In the genomic region with DNA sequence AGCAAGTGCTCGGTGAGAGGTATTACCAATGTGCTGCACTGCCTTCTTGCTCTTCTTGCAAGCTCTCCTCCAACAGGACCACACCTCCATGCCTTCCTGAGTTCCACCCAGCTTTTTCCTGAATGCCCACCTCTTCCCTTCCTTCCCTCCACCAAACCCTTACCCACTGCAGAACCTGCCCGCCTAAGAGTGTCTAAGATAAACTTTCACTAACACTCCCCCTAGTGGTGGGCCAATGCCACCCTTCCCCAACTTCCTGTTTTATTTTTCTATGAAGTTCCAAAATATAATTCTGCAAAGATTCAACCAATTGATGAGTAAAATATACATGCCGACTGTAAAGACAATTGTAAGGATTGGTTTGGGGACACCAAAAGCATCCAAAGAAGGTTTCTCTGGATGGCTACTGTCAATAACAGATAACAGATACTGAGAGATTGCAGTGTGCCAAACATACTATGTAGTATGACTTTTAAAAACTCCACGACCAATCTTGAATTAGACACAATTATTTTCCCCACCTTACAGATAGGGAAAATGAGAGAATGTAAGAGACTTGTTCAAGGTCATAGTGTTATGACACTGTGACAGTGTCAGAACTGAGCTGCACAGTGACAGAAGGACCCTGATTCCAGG, we compare ENCODE assay signal across 8 cellular contexts. TPM values are rescaled to one million over a fixed set of nuclear protein-coding genes. Genes with fewer than 3 reads are reported as not detected.
DNase-seq lines count a peak whose midpoint lies in the region; ATAC-seq and TF ChIP-seq lines count a peak whose summit lies in the region.

No MANE protein-coding gene starts in this region.

- no peaks in the 10 kb centered on the region for H3K36me3 Mint-ChIP-seq in T-helper 17 cell (ENCODE audit: low read depth)

- no peak overlapping the region for H3K4me3 ChIP-seq in Karpas-422 (ENCODE audit: low read length)

- H3K79me2 ChIP-seq in Karpas-422 (ENCODE audit: low read length): no peaks in the 10 kb centered on the region

- H3K4me3 Mint-ChIP-seq in T-helper 17 cell: no peak overlapping the region

- no peak overlapping the region for H3K27ac ChIP-seq in Karpas-422 (ENCODE audit: low read length)

- no peaks in the 10 kb centered on the region for H4K20me1 ChIP-seq in Karpas-422 (ENCODE audit: insufficient read depth, low read depth, low read length)

- H3K9me3 ChIP-seq in Karpas-422 (ENCODE audit: low read length) (no peaks in the 10 kb centered on the region), T-helper 17 cell (ENCODE audit: control insufficient read depth, low read length, poor library complexity, severe bottlenecking) (no peaks in the 10 kb centered on the region)

- no peaks in the 10 kb centered on the region for H3K9me2 ChIP-seq in Karpas-422 (replicated peaks; ENCODE audit: insufficient read depth, low read length)

- no peak overlapping the region for H3K27ac Mint-ChIP-seq in T-helper 17 cell

- H3K4me1 Mint-ChIP-seq in T-helper 17 cell: peaks cover 4% of the 10 kb centered on the region

- H3K4me2 ChIP-seq in Karpas-422 (ENCODE audit: low read depth, low read length, poor library complexity, severe bottlenecking): no peak overlapping the region

- no peaks in the 10 kb centered on the region for H3K4me1 ChIP-seq in Karpas-422 (ENCODE audit: low read length)

- DNase-seq in AG09319 (ENCODE audit: extremely low read depth, low read depth) (no peak), Karpas-422 (peak; percentile 83), T-helper 17 cell (peak; percentile 13 to 48 (median 21)), amniotic epithelial cell (ENCODE audit: low read depth) (peak; percentile 42), inferior parietal cortex (ENCODE audit: extremely low spot score) (peak; percentile 40)
- DNase-seq in stimulated activated CD4-positive, alpha-beta T cell treated with anti-CD3 and anti-CD28 coated beads, Interleukin-4, amount 100 ng/mL, for 24 hours: peak; percentile 67

- H3K27me3 ChIP-seq in Karpas-422 (ENCODE audit: low read length): no peaks in the 10 kb centered on the region

- peak; percentile 52 for ATAC-seq in GM18907 (IDR thresholded peaks at IDR 0.05; ENCODE audit: unreplicated experiment)
- peak; percentile 86 for ATAC-seq in T-helper 17 cell
- no peak for ATAC-seq in GM18858 (IDR thresholded peaks at IDR 0.05; ENCODE audit: unreplicated experiment)

- H2AFZ ChIP-seq in Karpas-422 (ENCODE audit: low read length): no peak overlapping the region

- peaks cover 28% of the 10 kb centered on the region for H3K27me3 Mint-ChIP-seq in T-helper 17 cell

- H3K9ac ChIP-seq in Karpas-422 (ENCODE audit: low read length): no peak overlapping the region

- peak; percentile 87 for TF ChIP-seq CTCF in AG09319 (IDR thresholded peaks at IDR 0.05; ENCODE audit: low read depth, low read length)

- no peaks in the 10 kb centered on the region for H3K36me3 ChIP-seq in Karpas-422 (ENCODE audit: insufficient read depth, low read length)

RNA-seq across cellular contexts. Expression of a gene that starts 38.6 kb away (rescaled TPM):
- total RNA-seq in Karpas-422 (2014; rRNA removed; shearing (Covaris generic); ENCODE audit: low replicate concordance): not detected in 2 replicates
- total RNA-seq in T-helper 17 cell: 100 to 1,000 TPM; 143 to 144 TPM

Comparison
In these comparisons a context has a peak if more than half of its experiments do, and no peak if none do; other contexts are left out.
1. RNA of a gene that starts 38.6 kb away (total RNA-seq): 143 to 144 TPM in T-helper 17 cell; not detected in Karpas-422; every median in the first group is over 100 times any median in the second.